In the genomic region with DNA sequence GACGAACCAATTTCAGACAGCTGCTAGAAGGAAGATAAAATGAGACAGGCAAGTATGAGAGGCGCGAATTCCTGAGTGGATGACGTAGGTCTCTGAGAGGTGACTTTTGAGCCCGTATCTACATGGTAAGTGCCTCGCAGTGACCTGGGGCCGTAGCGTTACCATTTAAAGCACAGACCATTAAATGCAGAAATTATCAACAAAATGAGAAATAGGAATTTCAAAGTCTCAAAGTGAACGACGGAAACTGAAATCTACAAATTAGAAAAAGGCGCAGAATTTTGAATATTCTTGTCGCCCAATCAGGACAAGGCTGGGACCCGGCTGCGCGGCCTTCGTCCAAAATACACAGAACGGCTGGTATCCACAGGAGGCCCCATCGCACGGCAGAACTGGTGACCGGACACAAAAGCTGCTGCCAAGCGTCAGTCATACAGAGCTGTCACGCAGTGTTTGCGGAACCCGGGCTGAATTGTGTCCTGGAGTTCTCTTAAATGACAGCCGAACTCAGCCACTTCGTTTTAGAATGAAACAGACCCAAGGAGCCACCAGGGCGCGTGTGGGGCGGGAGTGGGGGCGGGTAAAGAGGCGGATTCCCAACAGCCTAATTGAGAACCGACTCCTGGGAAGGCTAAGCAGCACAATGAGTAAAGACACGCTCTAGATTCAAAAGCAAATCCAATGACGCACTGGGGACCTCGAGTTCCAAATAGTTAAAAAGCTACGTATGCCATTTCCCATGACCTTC, we compare ENCODE assay signal across 1 cellular context.
TF ChIP-seq lines count a peak whose summit lies in the region.

No MANE protein-coding gene starts in this region.

TF ChIP-seq in HepG2, 621 proteins besides CTCF, POLR2A, EP300 and RAD21 (continued from another document):
- no peak for TF ChIP-seq NONO (IDR thresholded peaks at IDR 0.05)
- TF ChIP-seq NONO (CRISPR knock-in tag; conservative IDR thresholded peaks at IDR 0.05), result peak; percentile 73
- no peak for TF ChIP-seq SOX6 (IDR thresholded peaks at IDR 0.05)
- TF ChIP-seq SOX6 (CRISPR knock-in tag; IDR thresholded peaks at IDR 0.05), result peak; percentile 38; the same call in 1 of the 2 replicates
- TF ChIP-seq ZNF782 (CRISPR knock-in tag; IDR thresholded peaks at IDR 0.05; ENCODE audit: borderline replicate concordance), result no peak
- 0 out of 2 replicates have a peak, but pooled peaks have one; percentile 41 for TF ChIP-seq ESRRA (CRISPR knock-in tag; IDR thresholded peaks at IDR 0.05; ENCODE audit: low read depth)
TF ChIP-seq in HepG2: peak in this region for 98.
